8 cellular contexts compared by ENCODE assay signal in the genomic region with DNA sequence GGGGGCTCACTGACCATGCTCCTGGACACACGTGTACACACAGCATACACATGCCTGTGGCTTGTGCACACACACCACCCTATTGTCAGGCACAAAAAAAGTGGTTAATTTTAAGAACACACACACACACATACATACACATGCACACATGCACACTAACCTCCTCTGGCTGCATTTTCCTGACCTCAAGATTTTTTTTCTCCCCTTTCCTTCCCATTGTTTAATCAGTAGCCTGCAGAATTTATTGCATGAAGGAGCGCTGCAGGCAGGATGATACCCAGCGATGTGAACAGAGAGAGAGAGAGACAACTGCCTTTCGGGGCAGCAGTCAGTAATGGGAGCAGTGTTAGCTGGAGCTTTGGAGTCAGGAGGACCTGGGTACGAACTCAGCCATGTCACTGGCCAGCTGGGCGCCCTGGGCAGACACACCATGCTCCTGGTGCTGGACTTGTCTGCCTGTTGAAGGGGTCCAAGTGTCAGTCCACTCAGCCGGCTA. TPM values are rescaled to one million over a fixed set of nuclear protein-coding genes. Genes with fewer than 3 reads are reported as not detected.
DNase-seq lines count a peak whose midpoint lies in the region; ATAC-seq, FAIRE-seq and TF ChIP-seq lines count a peak whose summit lies in the region.

No MANE protein-coding gene starts in this region.

- H3K4me2 ChIP-seq in GM12878 (ENCODE audit: control insufficient read depth, insufficient read depth), result peak overlapping the region; percentile 75

- in situ Hi-C loops in GM12878 (cut with MboI), result no loop called here

- BruUV-seq in A673 (replicated peaks; lab: Mats Ljungman, UMichigan) (no TSS peak), GM12878 (replicated peaks; lab: Mats Ljungman, UMichigan) (no TSS peak)

- H4K20me1 ChIP-seq in GM12878 (ENCODE audit: control insufficient read depth, insufficient read depth), result no peaks in the 10 kb centered on the region

- no peak for FAIRE-seq in GM12878 (lab: Jason Lieb, UNC)

- H3K27me3 ChIP-seq in A673 (replicated peaks; ENCODE audit: insufficient read depth, low read depth, low read length, poor library complexity) (no peaks in the 10 kb centered on the region), GM12878 (replicated peaks in 1 of 2; ENCODE audit: control insufficient read depth in 2 of 2, insufficient read depth in 2 of 2, low read length in 1 of 2) (no peaks in the 10 kb centered on the region)

- DNase-seq in A673 (ENCODE audit: low spot score) (no peak), GM12878 (ENCODE audit: low read depth, low spot score) (no peak), NCI-H1092 (lab: John Stamatoyannopoulos, UW) (no peak), NCI-H2196 (lab: John Stamatoyannopoulos, UW; ENCODE audit: unreplicated experiment) (no peak), inferior parietal cortex (ENCODE audit: extremely low spot score) (no peak)

- H3K9me3 ChIP-seq in A673 (ENCODE audit: low read depth, low read length, poor library complexity, severe bottlenecking), result no peaks in the 10 kb centered on the region
- no peaks in the 10 kb centered on the region for H3K9me3 ChIP-seq in HEK293 (ENCODE audit: control insufficient read depth, insufficient read depth, low read depth, low read length)
- H3K9me3 ChIP-seq in GM12878 (replicated peaks; ENCODE audit: control insufficient read depth, insufficient read depth, low read length), result no peaks in the 10 kb centered on the region
- no peaks in the 10 kb centered on the region for H3K9me3 ChIP-seq in mesodermal cell (ENCODE audit: control insufficient read depth, low read length)

- H3K36me3 ChIP-seq in A673 (ENCODE audit: insufficient read depth, low read length, poor library complexity, severe bottlenecking), result no peaks in the 10 kb centered on the region
- no peaks in the 10 kb centered on the region for H3K36me3 ChIP-seq in HEK293 (ENCODE audit: control insufficient read depth in 2 of 2, insufficient read depth in 1 of 2, low read length in 2 of 2)
- no peaks in the 10 kb centered on the region for H3K36me3 ChIP-seq in GM12878 (ENCODE audit: control insufficient read depth in 2 of 2, insufficient read depth in 2 of 2, low read length in 1 of 2)
- H3K36me3 ChIP-seq in mesodermal cell (ENCODE audit: control insufficient read depth, insufficient read depth, low read length), result no peaks in the 10 kb centered on the region

- H3K9ac ChIP-seq in GM12878 (ENCODE audit: control insufficient read depth, insufficient read depth, low read length), result peak overlapping the region; percentile 77; the same call in 1 of the 2 replicates

- H2AFZ ChIP-seq in GM12878 (ENCODE audit: control insufficient read depth, low read depth, low read length), result peak overlapping the region; percentile 66

- RAD21 ChIA-PET in GM12878 (lab: Charles Lee; ENCODE audit: unreplicated experiment), result interaction anchor here (1.2 to 3.4 kb wide), 5 partner anchors 103 to 348 kb away, joined by 3 to 34 read pairs (median 10); a partner anchor contains a TSS

- TF ChIP-seq CTCF in A673 (conservative IDR thresholded peaks at IDR 0.05; ENCODE audit: low read depth, low read length), result no peak
- TF ChIP-seq CTCF in HEK293 (tag by site-specific recombination; IDR thresholded peaks at IDR 0.05), result no peak
- no peak for TF ChIP-seq CTCF in GM12878 (IDR thresholded peaks at IDR 0.05 in 2 of 3, conservative IDR thresholded peaks at IDR 0.05 in 1 of 3; ENCODE audit: control insufficient read depth in 2 of 3, extremely low read depth in 1 of 3, insufficient read depth in 1 of 3, low read depth in 3 of 3, low read length in 3 of 3)

- H3K27ac ChIP-seq in A673 (ENCODE audit: low read depth, low read length, poor library complexity, severe bottlenecking) (no peak overlapping the region), HEK293 (ENCODE audit: extremely low read depth, low read depth, low read length) (no peak overlapping the region; the same call in 1 of the 2 replicates), GM12878 (ENCODE audit: control insufficient read depth, insufficient read depth) (no peak overlapping the region), mesodermal cell (ENCODE audit: low read depth, low read length, severe bottlenecking) (no peak overlapping the region)

- WGBS in GM12878 (ENCODE audit: insufficient coverage, insufficient replicate concordance, low lambda C conversion rate, missing lambda C conversion rate), result 21% methylated on average over 7 of the region's 7 CpGs
- 83 to 89% methylated on average over 6 of the region's 7 CpGs for WGBS in mesodermal cell (ENCODE audit: insufficient coverage in 2 of 2), 2 experiments

- TF ChIP-seq POLR2A in GM12878 (IDR thresholded peaks at IDR 0.05; ENCODE audit: low read depth, low read length), result no peak

- H3K4me3 ChIP-seq in A673 (ENCODE audit: low read depth, low read length, poor library complexity, severe bottlenecking), result peak overlapping the region; percentile 51
- no peak overlapping the region for H3K4me3 ChIP-seq in HEK293 (ENCODE audit: low read depth, low read length)
- H3K4me3 ChIP-seq in GM12878, result peak overlapping the region; percentile 74
- peak overlapping the region; percentile 49 for H3K4me3 ChIP-seq in mesodermal cell (ENCODE audit: extremely low read depth, insufficient read depth, low read length, poor library complexity, severe bottlenecking)

- no peak for TF ChIP-seq EP300 in GM12878 (IDR thresholded peaks at IDR 0.05; ENCODE audit: borderline replicate concordance in 1 of 2, control insufficient read depth in 1 of 2, low read depth in 2 of 2, low read length in 2 of 2)

- peaks cover 26% of the 10 kb centered on the region for H3K4me1 ChIP-seq in A673 (ENCODE audit: insufficient read depth, low read length, poor library complexity, severe bottlenecking)
- H3K4me1 ChIP-seq in HEK293 (ENCODE audit: control insufficient read depth, insufficient read depth, low read length), result peaks cover 24% of the 10 kb centered on the region
- peaks cover 11% of the 10 kb centered on the region; the same call in 1 of the 2 replicates for H3K4me1 ChIP-seq in GM12878 (ENCODE audit: control insufficient read depth, insufficient read depth, low read length)
- H3K4me1 ChIP-seq in mesodermal cell (ENCODE audit: control insufficient read depth, insufficient read depth, low read length, poor library complexity, severe bottlenecking), result peaks cover 23% of the 10 kb centered on the region

- peaks cover 35% of the 10 kb centered on the region for H3K79me2 ChIP-seq in GM12878 (ENCODE audit: control insufficient read depth, insufficient read depth, low read length)

- intact Hi-C loops in A673 (cut with micrococcal nuclease; ENCODE audit: unreplicated experiment), result loop anchor here (10.0 kb wide), 1 partner anchor 122 kb away; the partner anchor contains the start of gene REV3L
- intact Hi-C loops in GM12878 (cut with micrococcal nuclease; ENCODE audit: unreplicated experiment), result loop anchor here (1.0 to 10.0 kb wide), 2 partner anchors 38 to 352 kb away; a partner anchor contains a TSS

- CTCF ChIA-PET in A673 (lab: Charles Lee) (interaction anchor here (1.0 kb wide), 1 partner anchor 348 kb away, joined by 7 read pairs; no protein-coding TSS in a partner anchor), HEK293 (lab: Yijun Ruan, JAX) (interaction anchor here (0.6 to 1.3 kb wide), 3 partner anchors 347 to 479 kb away, joined by 3 to 8 read pairs (median 3); a partner anchor contains a TSS), GM12878 (lab: Yijun Ruan, JAX) (interaction anchor here (0.7 to 2.0 kb wide), 4 partner anchors 12 to 983 kb away, joined by 3 to 21 read pairs (median 4); a partner anchor contains a TSS)

- no peak for TF ChIP-seq RAD21 in GM12878 (IDR thresholded peaks at IDR 0.05; ENCODE audit: insufficient read depth, low read depth, low read length)

- POLR2A ChIA-PET in A673 (lab: Charles Lee; ENCODE audit: low non-redundant PET) (no interaction called here), HEK293 (lab: Yijun Ruan, JAX) (interaction anchor here (0.6 to 4.3 kb wide), 8 partner anchors 12 to 347 kb away, joined by 3 to 56 read pairs (median 6); partner anchors contain the start of gene REV3L), GM12878 (lab: Charles Lee) (interaction anchor here (0.7 to 2.0 kb wide), 2 partner anchors 348 to 482 kb away, joined by 4 to 8 read pairs; a partner anchor contains a TSS)

- ATAC-seq in GM12878 (no peak), GM19463 (IDR thresholded peaks at IDR 0.05; ENCODE audit: unreplicated experiment) (no peak)

- SMC1A ChIA-PET in GM12878 (lab: Charles Lee; ENCODE audit: uncharacterized antibody, unreplicated experiment), result interaction anchor here (1.0 to 2.3 kb wide), 8 partner anchors 21 to 347 kb away, joined by 3 to 17 read pairs (median 4); a partner anchor contains a TSS

TF ChIP-seq in HEK293, 187 proteins besides CTCF, POLR2A, EP300 and RAD21 (continues in another document):
- TF ChIP-seq ZNF776 (tag by site-specific recombination; IDR thresholded peaks at IDR 0.05; ENCODE audit: borderline replicate concordance), result no peak

RNA-seq across cellular contexts. Expression of gene TRAF3IP2, which starts 1.0 kb away (rescaled TPM):
- total RNA-seq in A673 (2021) (7.8 and 9.8 TPM in 2 replicates), GM12878 (2014; rRNA removed) (33.7 and 40.7 TPM in 2 replicates), GM12878 (2014; rRNA removed; fragmentation: Illumina TruSeq; extraction: Trizol) (25.4 and 26.9 TPM in 2 replicates), GM12878 (2021) (26.9 and 30.4 TPM in 2 replicates)
- 25.4 and 25.5 TPM in 2 replicates for total RNA-seq in GM12878 (2013; cell fraction: nucleolus; rRNA removed)
- 25.3 TPM for polyA plus RNA-seq in GM12878 (2011; ENCODE audit: low read depth)
- polyA plus RNA-seq in GM12878 (2011; rRNA removed) (23.2 and 26.0 TPM in 2 replicates), GM12878 (2014; fragmentation: Illumina TruSeq; extraction: Trizol) (23.8 and 32.5 TPM in 2 replicates), GM12878 (2014; fragmentation: Nextera tagmentation; extraction: Ambion mirVana) (10 to 100 TPM; 17.0 to 18.9 TPM), GM12878 (2014; rRNA removed) (27.1 and 27.9 TPM in 2 replicates), GM12878 (2016; fragmentation: Nextera tagmentation; extraction: Ambion mirVana) (10 to 100 TPM; 17.7 to 18.9 TPM)
- 35.6 TPM in 2 replicates for polyA plus RNA-seq in GM12878 (2011; cell fraction: cytosol; rRNA removed)
- polyA plus RNA-seq in GM12878 (2011; cell fraction: nucleus; rRNA removed), result 19.3 and 20.2 TPM in 2 replicates
- 26.5 and 28.1 TPM in 2 replicates for polyA plus RNA-seq in GM12878 (2012)
- 31.6 and 46.8 TPM in 2 replicates for polyA minus RNA-seq in GM12878 (2011; rRNA and poly(A)+ RNA removed)
- 13.9 and 14.7 TPM in 2 replicates for polyA minus RNA-seq in GM12878 (2011; cell fraction: cytosol; rRNA and poly(A)+ RNA removed)
- 13.9 and 19.9 TPM in 2 replicates for polyA minus RNA-seq in GM12878 (2011; cell fraction: nucleus; rRNA and poly(A)+ RNA removed)
- polyA plus RNA-seq in mesodermal cell (2013, experiment 1 of 2), result 10.9 TPM
- 8.2 TPM for polyA plus RNA-seq in mesodermal cell (2013, experiment 2 of 2)
